Comparison of ENCODE assay signal across 8 cellular contexts in the genomic region with DNA sequence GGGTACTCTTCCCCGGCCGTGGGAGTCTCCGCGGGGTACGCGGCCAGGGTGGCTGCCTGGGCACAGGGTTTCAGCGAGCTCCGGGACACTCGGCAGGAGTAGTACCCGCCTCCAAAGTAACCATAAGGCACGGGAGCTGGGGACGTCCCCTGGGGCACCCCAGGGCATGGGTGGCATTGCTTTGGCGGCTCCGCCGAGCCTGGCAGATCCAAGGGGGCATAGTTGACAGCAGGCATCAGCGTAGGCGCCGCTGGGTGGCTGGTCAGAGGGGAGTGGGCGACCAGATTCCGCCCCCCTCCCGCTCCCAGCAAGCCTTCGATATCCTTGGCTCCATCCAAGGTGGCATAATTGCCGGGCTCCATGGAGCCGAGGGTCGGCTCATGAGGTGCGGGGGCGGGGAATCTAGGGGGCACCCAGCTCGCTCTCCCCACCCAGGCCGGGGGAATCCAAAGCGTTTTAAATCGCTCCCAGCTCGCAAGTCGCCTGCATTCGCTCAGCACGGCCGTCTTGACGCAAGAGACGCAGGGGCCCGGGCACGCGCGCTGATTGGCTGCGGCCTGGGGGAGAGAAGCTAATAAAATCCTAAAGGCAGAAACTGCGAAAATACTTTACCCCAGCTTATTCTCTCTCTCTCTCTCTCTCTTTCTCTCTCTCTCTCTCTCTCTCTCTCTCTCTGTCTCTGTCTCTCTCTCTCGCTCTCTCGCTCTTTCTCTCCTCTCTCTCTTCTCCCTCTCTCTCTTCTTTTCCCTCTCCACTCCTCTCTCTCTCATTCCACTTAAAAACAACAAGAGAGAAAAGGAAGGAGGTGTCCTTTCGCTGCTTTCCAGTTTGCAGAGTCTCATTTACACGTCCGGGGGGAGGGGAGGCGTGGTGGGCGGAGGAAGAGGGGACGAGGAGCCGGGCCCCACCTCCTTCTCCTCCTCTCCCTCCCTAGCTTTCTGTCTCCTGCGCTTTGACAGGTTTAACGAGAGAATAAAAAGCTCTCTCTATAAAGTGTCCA. TPM values are rescaled to one million over a fixed set of nuclear protein-coding genes. Genes with fewer than 3 reads are reported as not detected.
DNase-seq lines count a peak whose midpoint lies in the region; ATAC-seq, FAIRE-seq and TF ChIP-seq lines count a peak whose summit lies in the region.

HOXB13 (minus strand) TSS at position 519 of the 1,000 bp plus-strand sequence; CDS start at position 362, 157 bp downstream.

- H3K27me3 ChIP-seq in OCI-LY3 (ENCODE audit: low read depth, low read length) = peaks cover 9% of the 10 kb centered on the region; the same call in 1 of the 2 replicates

- H3K4me2 ChIP-seq in OCI-LY3 (ENCODE audit: low read length) = peak within 1 kb of the TSS; percentile 56

- TF ChIP-seq CTCF in OCI-LY3 (IDR thresholded peaks at IDR 0.05; ENCODE audit: low read depth, low read length) (no peak), natural killer cell (IDR thresholded peaks at IDR 0.05) (no peak)

- peak within 1 kb of the TSS; percentile 16; the same call in 1 of the 2 replicates for H3K9ac ChIP-seq in OCI-LY3 (ENCODE audit: low read length)

- FAIRE-seq in GM12892 (lab: Jason Lieb, UNC) = no peak

- no peak for TF ChIP-seq POLR2A in GM12892 (IDR thresholded peaks at IDR 0.05; ENCODE audit: low read depth, low read length)

- intact Hi-C loops in activated CD4-positive, alpha-beta memory T cell treated with anti-CD3 and anti-CD28 coated beads for 36 hours (cut with micrococcal nuclease) = loop anchor here (10.0 kb wide), 2 partner anchors 66 to 266 kb away; partner anchors contain the start of gene IGF2BP1
- intact Hi-C loops in natural killer cell (cut with micrococcal nuclease) = loop anchor here (10.0 kb wide), 1 partner anchor 984 kb away; no protein-coding TSS in a partner anchor

- H3K27ac ChIP-seq in OCI-LY3 (ENCODE audit: low read length) = no peak within 1 kb of the TSS

- no peaks in the 10 kb centered on the region for H3K79me2 ChIP-seq in OCI-LY3 (ENCODE audit: low read length)

- CTCF ChIA-PET in activated CD4-positive, alpha-beta memory T cell treated with anti-CD3 and anti-CD28 coated beads for 36 hours (lab: Charles Lee) = interaction anchor here (0.7 to 1.5 kb wide), 5 partner anchors 9 to 255 kb away, joined by 3 to 5 read pairs (median 4); no protein-coding TSS in a partner anchor
- CTCF ChIA-PET in activated CD4-positive, alpha-beta memory T cell treated with anti-CD3 and anti-CD28 coated beads, Interleukin-2, amount 10 ng/mL, durations not matched to agents 7 days and 5 days (lab: Charles Lee) = interaction anchor here (1.4 kb wide), 1 partner anchor 151 kb away, joined by 5 read pairs; no protein-coding TSS in a partner anchor

- DNase-seq in activated CD4-positive, alpha-beta memory T cell treated with anti-CD3 and anti-CD28 coated beads for 36 hours = peak; percentile 54
- DNase-seq in activated CD4-positive, alpha-beta memory T cell treated with anti-CD3 and anti-CD28 coated beads, Interleukin-2, amount 10 ng/mL, durations not matched to agents 7 days and 5 days = no peak
- DNase-seq in central memory CD4-positive, alpha-beta T cell = peak; percentile 30
- DNase-seq in natural killer cell = no peak
- DNase-seq in GM12892 (ENCODE audit: insufficient read length) = no peak

- ATAC-seq in natural killer cell (peak in 2 of 3 donors; percentile 39 to 53), GM21390 (IDR thresholded peaks at IDR 0.05; ENCODE audit: unreplicated experiment) (no peak), GM19035 (IDR thresholded peaks at IDR 0.05; ENCODE audit: unreplicated experiment) (no peak)

- peak within 1 kb of the TSS; percentile 60 for H3K4me3 ChIP-seq in OCI-LY3 (ENCODE audit: low read length)

- POLR2A ChIA-PET in activated CD4-positive, alpha-beta memory T cell treated with anti-CD3 and anti-CD28 coated beads for 36 hours (lab: Charles Lee) = interaction anchor here (1.0 kb wide), 1 partner anchor 22 kb away, joined by 3 read pairs; no protein-coding TSS in a partner anchor
- POLR2A ChIA-PET in activated CD4-positive, alpha-beta memory T cell treated with anti-CD3 and anti-CD28 coated beads, Interleukin-2, amount 10 ng/mL, durations not matched to agents 7 days and 5 days (lab: Charles Lee) = interaction anchor here (1.4 kb wide), 1 partner anchor 8 kb away, joined by 3 read pairs; no protein-coding TSS in a partner anchor

- H3K36me3 Mint-ChIP-seq in activated CD4-positive, alpha-beta memory T cell treated with anti-CD3 and anti-CD28 coated beads for 36 hours = no peaks in the 10 kb centered on the region
- no peaks in the 10 kb centered on the region for H3K36me3 Mint-ChIP-seq in activated CD4-positive, alpha-beta memory T cell treated with anti-CD3 and anti-CD28 coated beads, Interleukin-2, amount 10 ng/mL, durations not matched to agents 7 days and 5 days (ENCODE audit: low read depth)
- no peaks in the 10 kb centered on the region for H3K36me3 Mint-ChIP-seq in natural killer cell

- H3K9me3 Mint-ChIP-seq in activated CD4-positive, alpha-beta memory T cell treated with anti-CD3 and anti-CD28 coated beads for 36 hours = no peaks in the 10 kb centered on the region
- no peaks in the 10 kb centered on the region for H3K9me3 Mint-ChIP-seq in activated CD4-positive, alpha-beta memory T cell treated with anti-CD3 and anti-CD28 coated beads, Interleukin-2, amount 10 ng/mL, durations not matched to agents 7 days and 5 days
- H3K9me3 Mint-ChIP-seq in natural killer cell = no peaks in the 10 kb centered on the region

- H4K20me1 ChIP-seq in OCI-LY3 (ENCODE audit: insufficient read depth, low read length) = no peaks in the 10 kb centered on the region

- H3K4me3 Mint-ChIP-seq in activated CD4-positive, alpha-beta memory T cell treated with anti-CD3 and anti-CD28 coated beads for 36 hours = peak within 1 kb of the TSS; percentile 31
- no peak within 1 kb of the TSS for H3K4me3 Mint-ChIP-seq in activated CD4-positive, alpha-beta memory T cell treated with anti-CD3 and anti-CD28 coated beads, Interleukin-2, amount 10 ng/mL, durations not matched to agents 7 days and 5 days
- peak within 1 kb of the TSS; percentile 80 for H3K4me3 Mint-ChIP-seq in natural killer cell

- H3K27ac Mint-ChIP-seq in activated CD4-positive, alpha-beta memory T cell treated with anti-CD3 and anti-CD28 coated beads for 36 hours = no peak within 1 kb of the TSS
- no peak within 1 kb of the TSS for H3K27ac Mint-ChIP-seq in activated CD4-positive, alpha-beta memory T cell treated with anti-CD3 and anti-CD28 coated beads, Interleukin-2, amount 10 ng/mL, durations not matched to agents 7 days and 5 days
- H3K27ac Mint-ChIP-seq in natural killer cell = peak within 1 kb of the TSS; percentile 34 to 41

- peaks cover 9% of the 10 kb centered on the region; the same call in 1 of the 2 replicates for H3K4me1 ChIP-seq in OCI-LY3 (ENCODE audit: low read length)

- no peaks in the 10 kb centered on the region for H3K36me3 ChIP-seq in OCI-LY3 (replicated peaks; ENCODE audit: low read depth, low read length)

- peaks cover 38% of the 10 kb centered on the region for H3K4me1 Mint-ChIP-seq in activated CD4-positive, alpha-beta memory T cell treated with anti-CD3 and anti-CD28 coated beads for 36 hours (ENCODE audit: low read depth)
- peaks cover 31% of the 10 kb centered on the region for H3K4me1 Mint-ChIP-seq in activated CD4-positive, alpha-beta memory T cell treated with anti-CD3 and anti-CD28 coated beads, Interleukin-2, amount 10 ng/mL, durations not matched to agents 7 days and 5 days
- H3K4me1 Mint-ChIP-seq in natural killer cell = peaks cover 30 to 38% of the 10 kb centered on the region in 2 donors

- peaks cover 89% of the 10 kb centered on the region for H3K27me3 Mint-ChIP-seq in activated CD4-positive, alpha-beta memory T cell treated with anti-CD3 and anti-CD28 coated beads for 36 hours
- H3K27me3 Mint-ChIP-seq in activated CD4-positive, alpha-beta memory T cell treated with anti-CD3 and anti-CD28 coated beads, Interleukin-2, amount 10 ng/mL, durations not matched to agents 7 days and 5 days = peaks cover 95% of the 10 kb centered on the region
- peaks cover 81 to 95% of the 10 kb centered on the region in 2 donors for H3K27me3 Mint-ChIP-seq in natural killer cell (ENCODE audit: low read depth in 2 of 2)

- peak within 1 kb of the TSS; percentile 82; the same call in 1 of the 2 replicates for H2AFZ ChIP-seq in OCI-LY3 (ENCODE audit: low read depth, low read length)

- no peaks in the 10 kb centered on the region for H3K9me3 ChIP-seq in OCI-LY3 (ENCODE audit: insufficient read depth, low read length)

RNA-seq across cellular contexts. Expression of gene HOXB13, which starts in this region (rescaled TPM):
- not detected for total RNA-seq in activated CD4-positive, alpha-beta memory T cell treated with anti-CD3 and anti-CD28 coated beads for 36 hours
- total RNA-seq in activated CD4-positive, alpha-beta memory T cell treated with anti-CD3 and anti-CD28 coated beads, Interleukin-2, amount 10 ng/mL, durations not matched to agents 7 days and 5 days = not detected
- total RNA-seq in natural killer cell = not detected
- polyA plus RNA-seq in GM12892 (2012; ENCODE audit: missing spikeins) = not detected

Comparison
In these comparisons a context has a peak if more than half of its experiments do, and no peak if none do; other contexts are left out.
1. Peak in DNase-seq in activated CD4-positive, alpha-beta memory T cell treated with anti-CD3 and anti-CD28 coated beads for 36 hours; RNA of the gene not detected or under 1 TPM.
2. Peak in ATAC-seq in natural killer cell; RNA of the gene not detected or under 1 TPM.
3. H3K27ac Mint-ChIP-seq: peak in natural killer cell (2 of 2); none in activated CD4-positive, alpha-beta memory T cell treated with anti-CD3 and anti-CD28 coated beads for 36 hours (single experiment) and activated CD4-positive, alpha-beta memory T cell treated with anti-CD3 and anti-CD28 coated beads, Interleukin-2, amount 10 ng/mL, durations not matched to agents 7 days and 5 days (single experiment).